20 cellular contexts compared by ENCODE assay signal in genomic region chr14:68879841-68880575, GRCh38.
"Had no signal": no experiment of that assay in that cellular context is flagged by ENCODE, and none has a peak within 500 bp of the region (broad histone marks: within the 10 kb centered on the region; RNA-seq: fewer than 3 reads in every experiment).

No MANE protein-coding gene starts in this region.

- H3K4me3 ChIP-seq: coronary artery, lung, pancreas, SJSA1, thyroid gland, uterus had no signal

- H3K36me3 ChIP-seq: uterus had no signal

- H3K9me3 ChIP-seq: pancreas, SJSA1, thyroid gland, uterus had no signal

- H3K27me3 ChIP-seq: brain microvascular endothelial cell, pancreas, SJSA1, thyroid gland, uterus had no signal

- ATAC-seq: pancreas had no signal

- H3K4me1 ChIP-seq: pancreas, SJSA1, thyroid gland, uterus had no signal

- DNase-seq: activated CD4-positive, alpha-beta T cell treated with anti-CD3 and anti-CD28 coated beads, Interleukin-2, amount 50 U/mL, for 1 hour; activated CD4-positive, CD25-positive, alpha-beta regulatory T cell treated with anti-CD3 and anti-CD28 coated beads, Interleukin-2, amount 50 U/mL, for 72 hours; activated CD8-positive, alpha-beta memory T cell treated with anti-CD3 and anti-CD28 coated beads, Interleukin-2, amount 50 U/mL, for 48 hours; activated gamma-delta T cell treated with Interleukin-2 at 50 U/mL for 16 hours; activated T-cell treated with anti-CD3 and anti-CD28 coated beads, Interleukin-2, amount 50 U/mL, for 48 hours; brain microvascular endothelial cell; left colon; stimulated activated CD4-positive, alpha-beta T cell treated with anti-CD3 and anti-CD28 coated beads, Interleukin-12 subunit alpha, Interleukin-12 subunit beta, amount 100 ng/mL, for 4 hours; stimulated activated CD4-positive, alpha-beta T cell treated with anti-CD3 and anti-CD28 coated beads, Interleukin-1b, Interleukin-23, amount 100 ng/mL, for 48 hours; stimulated activated CD8-positive, alpha-beta memory T cell treated with anti-CD3 and anti-CD28 coated beads, Interleukin-4, amount 100 ng/mL, for 48 hours; stimulated activated naive CD4-positive, alpha-beta T cell; SW 1271; T-helper 2 cell; thyroid gland; uterus had no signal

- H3K27ac ChIP-seq: brain microvascular endothelial cell, pancreas, SJSA1, thyroid gland, VCaP had no signal
